In genomic region chr16:27993587-27993986, GRCh38 we compare ENCODE assay signal across 14 cellular contexts.
"Had no signal": no experiment of that assay in that cellular context is flagged by ENCODE, and none has a peak within 500 bp of the region (broad histone marks: within the 10 kb centered on the region; RNA-seq: fewer than 3 reads in every experiment).

No MANE protein-coding gene starts in this region.

- ATAC-seq: activated CD4-positive, alpha-beta T cell treated with anti-CD3 and anti-CD28 coated beads for 36 hours; activated CD8-positive, alpha-beta T cell treated with anti-CD3 and anti-CD28 coated beads for 36 hours; activated naive CD8-positive, alpha-beta T cell treated with anti-CD3 and anti-CD28 coated beads, Interleukin-2, amount 50 U/mL, for 24 hours; heart right ventricle had no signal

- DNase-seq: activated CD4-positive, alpha-beta T cell treated with anti-CD3 and anti-CD28 coated beads for 36 hours; activated CD8-positive, alpha-beta memory T cell treated with anti-CD3 and anti-CD28 coated beads, Interleukin-2, amount 50 U/mL, for 4 hours; activated CD8-positive, alpha-beta T cell treated with anti-CD3 and anti-CD28 coated beads for 36 hours; activated naive CD4-positive, alpha-beta T cell; activated naive CD8-positive, alpha-beta T cell treated with anti-CD3 and anti-CD28 coated beads, Interleukin-2, amount 50 U/mL, for 24 hours; esophagus squamous epithelium; foreskin fibroblast; heart right ventricle; left ventricle myocardium inferior; mesenchymal stem cell; nephron progenitor cell; ovary; small intestine; T-helper 2 cell had no signal
